ENCODE assay signal across 2 cellular contexts in genomic region chr7:50727711-50728110, GRCh38.
TF ChIP-seq lines count a peak whose summit lies in the region.

No MANE protein-coding gene starts in this region.

TF ChIP-seq in K562, 482 proteins besides CTCF, POLR2A, EP300 and RAD21:
- no peak for TF ChIP-seq ZNF511 (CRISPR knock-in tag; IDR thresholded peaks at IDR 0.05)

TF ChIP-seq in endothelial cell of umbilical vein, 7 proteins besides CTCF, POLR2A, EP300 and RAD21:
- TF ChIP-seq MYC (IDR thresholded peaks at IDR 0.05; ENCODE audit: low read depth, low read length): no peak
- no peak for TF ChIP-seq EZH2 (IDR thresholded peaks at IDR 0.05; ENCODE audit: borderline replicate concordance, low read depth, low read length, severe bottlenecking)
- no peak for TF ChIP-seq POLR2AphosphoS5 (IDR thresholded peaks at IDR 0.05; ENCODE audit: insufficient read depth, low read depth, low read length)
- no peak for TF ChIP-seq JUN (IDR thresholded peaks at IDR 0.05; ENCODE audit: borderline replicate concordance, insufficient read depth, insufficient read length, low read depth)
- no peak for TF ChIP-seq MAX (IDR thresholded peaks at IDR 0.05; ENCODE audit: insufficient read depth, insufficient read length)
- TF ChIP-seq FOS (IDR thresholded peaks at IDR 0.05; ENCODE audit: borderline replicate concordance, insufficient read depth, low read length): no peak
TF ChIP-seq in endothelial cell of umbilical vein: peak in this region for 0.
